ENCODE assay signal across 1 cellular context in the genomic region with DNA sequence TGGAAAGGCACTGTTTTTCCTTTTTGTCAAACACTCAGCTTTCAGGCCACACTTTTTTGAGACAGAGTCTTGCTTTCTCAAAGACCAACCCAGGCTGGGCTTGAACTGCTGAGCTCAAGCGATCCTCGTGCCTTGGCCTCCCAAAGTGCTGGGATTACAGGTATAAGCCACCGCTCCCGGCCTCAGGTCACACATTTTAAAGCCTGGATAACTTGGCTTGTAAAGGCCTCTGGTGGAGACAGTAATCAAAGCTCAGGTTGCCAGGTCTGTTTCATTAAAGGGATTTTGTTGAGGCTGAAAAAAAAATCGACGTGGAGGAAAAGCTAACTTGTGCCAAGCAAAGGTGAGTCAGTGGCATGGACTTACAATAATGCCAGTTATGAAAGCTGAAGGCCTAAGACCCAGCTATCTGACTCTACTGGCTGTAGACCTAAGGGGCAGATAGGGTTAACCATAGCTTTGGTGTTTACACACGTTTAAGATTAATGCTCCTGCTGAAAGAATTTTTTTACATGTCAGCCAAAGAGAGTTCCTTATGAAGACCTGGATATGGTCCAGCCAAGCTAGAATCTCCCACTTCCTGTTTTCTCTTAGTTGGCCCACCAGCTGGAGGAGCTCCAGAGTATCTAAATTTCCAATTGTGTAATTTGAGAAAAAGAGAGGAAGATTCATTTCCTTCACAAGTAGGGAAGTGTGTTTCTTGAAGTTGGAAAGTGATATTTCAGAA.
TF ChIP-seq lines count a peak whose summit lies in the region.

No MANE protein-coding gene starts in this region.

TF ChIP-seq in HepG2, 621 proteins besides CTCF, POLR2A, EP300 and RAD21 (continued from another document and continues in another):
- TF ChIP-seq, protein P1, sequence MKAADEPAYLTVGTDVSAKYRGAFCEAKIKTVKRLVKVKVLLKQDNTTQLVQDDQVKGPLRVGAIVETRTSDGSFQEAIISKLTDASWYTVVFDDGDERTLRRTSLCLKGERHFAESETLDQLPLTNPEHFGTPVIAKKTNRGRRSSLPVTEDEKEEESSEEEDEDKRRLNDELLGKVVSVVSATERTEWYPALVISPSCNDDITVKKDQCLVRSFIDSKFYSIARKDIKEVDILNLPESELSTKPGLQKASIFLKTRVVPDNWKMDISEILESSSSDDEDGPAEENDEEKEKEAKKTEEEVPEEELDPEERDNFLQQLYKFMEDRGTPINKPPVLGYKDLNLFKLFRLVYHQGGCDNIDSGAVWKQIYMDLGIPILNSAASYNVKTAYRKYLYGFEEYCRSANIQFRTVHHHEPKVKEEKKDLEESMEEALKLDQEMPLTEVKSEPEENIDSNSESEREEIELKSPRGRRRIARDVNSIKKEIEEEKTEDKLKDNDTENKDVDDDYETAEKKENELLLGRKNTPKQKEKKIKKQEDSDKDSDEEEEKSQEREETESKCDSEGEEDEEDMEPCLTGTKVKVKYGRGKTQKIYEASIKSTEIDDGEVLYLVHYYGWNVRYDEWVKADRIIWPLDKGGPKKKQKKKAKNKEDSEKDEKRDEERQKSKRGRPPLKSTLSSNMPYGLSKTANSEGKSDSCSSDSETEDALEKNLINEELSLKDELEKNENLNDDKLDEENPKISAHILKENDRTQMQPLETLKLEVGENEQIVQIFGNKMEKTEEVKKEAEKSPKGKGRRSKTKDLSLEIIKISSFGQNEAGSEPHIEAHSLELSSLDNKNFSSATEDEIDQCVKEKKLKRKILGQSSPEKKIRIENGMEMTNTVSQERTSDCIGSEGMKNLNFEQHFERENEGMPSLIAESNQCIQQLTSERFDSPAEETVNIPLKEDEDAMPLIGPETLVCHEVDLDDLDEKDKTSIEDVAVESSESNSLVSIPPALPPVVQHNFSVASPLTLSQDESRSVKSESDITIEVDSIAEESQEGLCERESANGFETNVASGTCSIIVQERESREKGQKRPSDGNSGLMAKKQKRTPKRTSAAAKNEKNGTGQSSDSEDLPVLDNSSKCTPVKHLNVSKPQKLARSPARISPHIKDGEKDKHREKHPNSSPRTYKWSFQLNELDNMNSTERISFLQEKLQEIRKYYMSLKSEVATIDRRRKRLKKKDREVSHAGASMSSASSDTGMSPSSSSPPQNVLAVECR (CRISPR knock-in tag; IDR thresholded peaks at IDR 0.05; ENCODE audit: borderline replicate concordance), result no peak
- TF ChIP-seq TBP (CRISPR knock-in tag; IDR thresholded peaks at IDR 0.05), result no peak
- no peak for TF ChIP-seq ARID2 (CRISPR knock-in tag; IDR thresholded peaks at IDR 0.05; ENCODE audit: borderline replicate concordance)
- TF ChIP-seq ARNTL (CRISPR knock-in tag; IDR thresholded peaks at IDR 0.05), result no peak
- no peak for TF ChIP-seq ZNF160 (CRISPR knock-in tag; IDR thresholded peaks at IDR 0.05)
- TF ChIP-seq, protein P2, sequence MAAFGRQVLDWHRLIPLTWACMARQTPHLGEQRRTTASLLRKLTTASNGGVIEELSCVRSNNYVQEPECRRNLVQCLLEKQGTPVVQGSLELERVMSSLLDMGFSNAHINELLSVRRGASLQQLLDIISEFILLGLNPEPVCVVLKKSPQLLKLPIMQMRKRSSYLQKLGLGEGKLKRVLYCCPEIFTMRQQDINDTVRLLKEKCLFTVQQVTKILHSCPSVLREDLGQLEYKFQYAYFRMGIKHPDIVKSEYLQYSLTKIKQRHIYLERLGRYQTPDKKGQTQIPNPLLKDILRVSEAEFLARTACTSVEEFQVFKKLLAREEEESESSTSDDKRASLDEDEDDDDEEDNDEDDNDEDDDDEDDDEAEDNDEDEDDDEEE (CRISPR knock-in tag; IDR thresholded peaks at IDR 0.05), result no peak
- TF ChIP-seq GATAD2A (CRISPR knock-in tag; IDR thresholded peaks at IDR 0.05), result peak; percentile 69
- TF ChIP-seq, protein P3, sequence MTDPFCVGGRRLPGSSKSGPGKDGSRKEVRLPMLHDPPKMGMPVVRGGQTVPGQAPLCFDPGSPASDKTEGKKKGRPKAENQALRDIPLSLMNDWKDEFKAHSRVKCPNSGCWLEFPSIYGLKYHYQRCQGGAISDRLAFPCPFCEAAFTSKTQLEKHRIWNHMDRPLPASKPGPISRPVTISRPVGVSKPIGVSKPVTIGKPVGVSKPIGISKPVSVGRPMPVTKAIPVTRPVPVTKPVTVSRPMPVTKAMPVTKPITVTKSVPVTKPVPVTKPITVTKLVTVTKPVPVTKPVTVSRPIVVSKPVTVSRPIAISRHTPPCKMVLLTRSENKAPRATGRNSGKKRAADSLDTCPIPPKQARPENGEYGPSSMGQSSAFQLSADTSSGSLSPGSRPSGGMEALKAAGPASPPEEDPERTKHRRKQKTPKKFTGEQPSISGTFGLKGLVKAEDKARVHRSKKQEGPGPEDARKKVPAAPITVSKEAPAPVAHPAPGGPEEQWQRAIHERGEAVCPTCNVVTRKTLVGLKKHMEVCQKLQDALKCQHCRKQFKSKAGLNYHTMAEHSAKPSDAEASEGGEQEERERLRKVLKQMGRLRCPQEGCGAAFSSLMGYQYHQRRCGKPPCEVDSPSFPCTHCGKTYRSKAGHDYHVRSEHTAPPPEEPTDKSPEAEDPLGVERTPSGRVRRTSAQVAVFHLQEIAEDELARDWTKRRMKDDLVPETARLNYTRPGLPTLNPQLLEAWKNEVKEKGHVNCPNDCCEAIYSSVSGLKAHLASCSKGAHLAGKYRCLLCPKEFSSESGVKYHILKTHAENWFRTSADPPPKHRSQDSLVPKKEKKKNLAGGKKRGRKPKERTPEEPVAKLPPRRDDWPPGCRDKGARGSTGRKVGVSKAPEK (CRISPR knock-in tag; IDR thresholded peaks at IDR 0.05; ENCODE audit: borderline replicate concordance), result no peak
- no peak; the same call in 1 of the 2 replicates for TF ChIP-seq ZNF792 (CRISPR knock-in tag; IDR thresholded peaks at IDR 0.05)
- no peak for TF ChIP-seq ZNF253 (CRISPR knock-in tag; IDR thresholded peaks at IDR 0.05; ENCODE audit: borderline replicate concordance)
- peak; percentile 96 for TF ChIP-seq ZNF652 (CRISPR knock-in tag; IDR thresholded peaks at IDR 0.05; ENCODE audit: borderline replicate concordance, low read depth)
- TF ChIP-seq, protein P4, sequence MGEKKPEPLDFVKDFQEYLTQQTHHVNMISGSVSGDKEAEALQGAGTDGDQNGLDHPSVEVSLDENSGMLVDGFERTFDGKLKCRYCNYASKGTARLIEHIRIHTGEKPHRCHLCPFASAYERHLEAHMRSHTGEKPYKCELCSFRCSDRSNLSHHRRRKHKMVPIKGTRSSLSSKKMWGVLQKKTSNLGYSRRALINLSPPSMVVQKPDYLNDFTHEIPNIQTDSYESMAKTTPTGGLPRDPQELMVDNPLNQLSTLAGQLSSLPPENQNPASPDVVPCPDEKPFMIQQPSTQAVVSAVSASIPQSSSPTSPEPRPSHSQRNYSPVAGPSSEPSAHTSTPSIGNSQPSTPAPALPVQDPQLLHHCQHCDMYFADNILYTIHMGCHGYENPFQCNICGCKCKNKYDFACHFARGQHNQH (CRISPR knock-in tag; IDR thresholded peaks at IDR 0.05), result no peak
- TF ChIP-seq, protein P5, sequence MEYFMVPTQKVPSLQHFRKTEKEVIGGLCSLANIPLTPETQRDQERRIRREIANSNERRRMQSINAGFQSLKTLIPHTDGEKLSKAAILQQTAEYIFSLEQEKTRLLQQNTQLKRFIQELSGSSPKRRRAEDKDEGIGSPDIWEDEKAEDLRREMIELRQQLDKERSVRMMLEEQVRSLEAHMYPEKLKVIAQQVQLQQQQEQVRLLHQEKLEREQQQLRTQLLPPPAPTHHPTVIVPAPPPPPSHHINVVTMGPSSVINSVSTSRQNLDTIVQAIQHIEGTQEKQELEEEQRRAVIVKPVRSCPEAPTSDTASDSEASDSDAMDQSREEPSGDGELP (IDR thresholded peaks at IDR 0.05; ENCODE audit: borderline replicate concordance, low read depth), result peak; percentile 76
- no peak for TF ChIP-seq ATF7 (IDR thresholded peaks at IDR 0.05)
- TF ChIP-seq ATF7 (CRISPR knock-in tag; IDR thresholded peaks at IDR 0.05), result no peak
- TF ChIP-seq, protein P6, sequence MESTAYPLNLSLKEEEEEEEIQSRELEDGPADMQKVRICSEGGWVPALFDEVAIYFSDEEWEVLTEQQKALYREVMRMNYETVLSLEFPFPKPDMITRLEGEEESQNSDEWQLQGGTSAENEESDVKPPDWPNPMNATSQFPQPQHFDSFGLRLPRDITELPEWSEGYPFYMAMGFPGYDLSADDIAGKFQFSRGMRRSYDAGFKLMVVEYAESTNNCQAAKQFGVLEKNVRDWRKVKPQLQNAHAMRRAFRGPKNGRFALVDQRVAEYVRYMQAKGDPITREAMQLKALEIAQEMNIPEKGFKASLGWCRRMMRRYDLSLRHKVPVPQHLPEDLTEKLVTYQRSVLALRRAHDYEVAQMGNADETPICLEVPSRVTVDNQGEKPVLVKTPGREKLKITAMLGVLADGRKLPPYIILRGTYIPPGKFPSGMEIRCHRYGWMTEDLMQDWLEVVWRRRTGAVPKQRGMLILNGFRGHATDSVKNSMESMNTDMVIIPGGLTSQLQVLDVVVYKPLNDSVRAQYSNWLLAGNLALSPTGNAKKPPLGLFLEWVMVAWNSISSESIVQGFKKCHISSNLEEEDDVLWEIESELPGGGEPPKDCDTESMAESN (CRISPR knock-in tag; conservative IDR thresholded peaks at IDR 0.05), result no peak
- TF ChIP-seq PITX1 (CRISPR knock-in tag; IDR thresholded peaks at IDR 0.05), result no peak
- TF ChIP-seq, protein P7, sequence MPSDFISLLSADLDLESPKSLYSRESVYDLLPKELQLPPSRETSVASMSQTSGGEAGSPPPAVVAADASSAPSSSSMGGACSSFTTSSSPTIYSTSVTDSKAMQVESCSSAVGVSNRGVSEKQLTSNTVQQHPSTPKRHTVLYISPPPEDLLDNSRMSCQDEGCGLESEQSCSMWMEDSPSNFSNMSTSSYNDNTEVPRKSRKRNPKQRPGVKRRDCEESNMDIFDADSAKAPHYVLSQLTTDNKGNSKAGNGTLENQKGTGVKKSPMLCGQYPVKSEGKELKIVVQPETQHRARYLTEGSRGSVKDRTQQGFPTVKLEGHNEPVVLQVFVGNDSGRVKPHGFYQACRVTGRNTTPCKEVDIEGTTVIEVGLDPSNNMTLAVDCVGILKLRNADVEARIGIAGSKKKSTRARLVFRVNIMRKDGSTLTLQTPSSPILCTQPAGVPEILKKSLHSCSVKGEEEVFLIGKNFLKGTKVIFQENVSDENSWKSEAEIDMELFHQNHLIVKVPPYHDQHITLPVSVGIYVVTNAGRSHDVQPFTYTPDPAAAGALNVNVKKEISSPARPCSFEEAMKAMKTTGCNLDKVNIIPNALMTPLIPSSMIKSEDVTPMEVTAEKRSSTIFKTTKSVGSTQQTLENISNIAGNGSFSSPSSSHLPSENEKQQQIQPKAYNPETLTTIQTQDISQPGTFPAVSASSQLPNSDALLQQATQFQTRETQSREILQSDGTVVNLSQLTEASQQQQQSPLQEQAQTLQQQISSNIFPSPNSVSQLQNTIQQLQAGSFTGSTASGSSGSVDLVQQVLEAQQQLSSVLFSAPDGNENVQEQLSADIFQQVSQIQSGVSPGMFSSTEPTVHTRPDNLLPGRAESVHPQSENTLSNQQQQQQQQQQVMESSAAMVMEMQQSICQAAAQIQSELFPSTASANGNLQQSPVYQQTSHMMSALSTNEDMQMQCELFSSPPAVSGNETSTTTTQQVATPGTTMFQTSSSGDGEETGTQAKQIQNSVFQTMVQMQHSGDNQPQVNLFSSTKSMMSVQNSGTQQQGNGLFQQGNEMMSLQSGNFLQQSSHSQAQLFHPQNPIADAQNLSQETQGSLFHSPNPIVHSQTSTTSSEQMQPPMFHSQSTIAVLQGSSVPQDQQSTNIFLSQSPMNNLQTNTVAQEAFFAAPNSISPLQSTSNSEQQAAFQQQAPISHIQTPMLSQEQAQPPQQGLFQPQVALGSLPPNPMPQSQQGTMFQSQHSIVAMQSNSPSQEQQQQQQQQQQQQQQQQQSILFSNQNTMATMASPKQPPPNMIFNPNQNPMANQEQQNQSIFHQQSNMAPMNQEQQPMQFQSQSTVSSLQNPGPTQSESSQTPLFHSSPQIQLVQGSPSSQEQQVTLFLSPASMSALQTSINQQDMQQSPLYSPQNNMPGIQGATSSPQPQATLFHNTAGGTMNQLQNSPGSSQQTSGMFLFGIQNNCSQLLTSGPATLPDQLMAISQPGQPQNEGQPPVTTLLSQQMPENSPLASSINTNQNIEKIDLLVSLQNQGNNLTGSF (CRISPR knock-in tag; IDR thresholded peaks at IDR 0.05), result no peak
- TF ChIP-seq, protein P8, sequence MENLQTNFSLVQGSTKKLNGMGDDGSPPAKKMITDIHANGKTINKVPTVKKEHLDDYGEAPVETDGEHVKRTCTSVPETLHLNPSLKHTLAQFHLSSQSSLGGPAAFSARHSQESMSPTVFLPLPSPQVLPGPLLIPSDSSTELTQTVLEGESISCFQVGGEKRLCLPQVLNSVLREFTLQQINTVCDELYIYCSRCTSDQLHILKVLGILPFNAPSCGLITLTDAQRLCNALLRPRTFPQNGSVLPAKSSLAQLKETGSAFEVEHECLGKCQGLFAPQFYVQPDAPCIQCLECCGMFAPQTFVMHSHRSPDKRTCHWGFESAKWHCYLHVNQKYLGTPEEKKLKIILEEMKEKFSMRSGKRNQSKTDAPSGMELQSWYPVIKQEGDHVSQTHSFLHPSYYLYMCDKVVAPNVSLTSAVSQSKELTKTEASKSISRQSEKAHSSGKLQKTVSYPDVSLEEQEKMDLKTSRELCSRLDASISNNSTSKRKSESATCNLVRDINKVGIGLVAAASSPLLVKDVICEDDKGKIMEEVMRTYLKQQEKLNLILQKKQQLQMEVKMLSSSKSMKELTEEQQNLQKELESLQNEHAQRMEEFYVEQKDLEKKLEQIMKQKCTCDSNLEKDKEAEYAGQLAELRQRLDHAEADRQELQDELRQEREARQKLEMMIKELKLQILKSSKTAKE (CRISPR knock-in tag; IDR thresholded peaks at IDR 0.05; ENCODE audit: borderline replicate concordance), result no peak
- 0 out of 2 replicates have a peak, but pooled peaks have one; percentile 54 for TF ChIP-seq ZMAT3 (CRISPR knock-in tag; conservative IDR thresholded peaks at IDR 0.05)
- no peak for TF ChIP-seq ZNF547 (CRISPR knock-in tag; IDR thresholded peaks at IDR 0.05)
- no peak for TF ChIP-seq ZNF296 (CRISPR knock-in tag; conservative IDR thresholded peaks at IDR 0.05)
- TF ChIP-seq GATAD1 (CRISPR knock-in tag; IDR thresholded peaks at IDR 0.05), result no peak
- TF ChIP-seq GABPA (IDR thresholded peaks at IDR 0.05; ENCODE audit: low read depth, low read length), result no peak
- peak; percentile 71 for TF ChIP-seq GABPA (CRISPR knock-in tag; IDR thresholded peaks at IDR 0.05; ENCODE audit: low read depth)
- no peak for TF ChIP-seq ZNF615 (CRISPR knock-in tag; IDR thresholded peaks at IDR 0.05; ENCODE audit: borderline replicate concordance)
- no peak for TF ChIP-seq HOXA5 (CRISPR knock-in tag; IDR thresholded peaks at IDR 0.05)
- TF ChIP-seq, protein P9, sequence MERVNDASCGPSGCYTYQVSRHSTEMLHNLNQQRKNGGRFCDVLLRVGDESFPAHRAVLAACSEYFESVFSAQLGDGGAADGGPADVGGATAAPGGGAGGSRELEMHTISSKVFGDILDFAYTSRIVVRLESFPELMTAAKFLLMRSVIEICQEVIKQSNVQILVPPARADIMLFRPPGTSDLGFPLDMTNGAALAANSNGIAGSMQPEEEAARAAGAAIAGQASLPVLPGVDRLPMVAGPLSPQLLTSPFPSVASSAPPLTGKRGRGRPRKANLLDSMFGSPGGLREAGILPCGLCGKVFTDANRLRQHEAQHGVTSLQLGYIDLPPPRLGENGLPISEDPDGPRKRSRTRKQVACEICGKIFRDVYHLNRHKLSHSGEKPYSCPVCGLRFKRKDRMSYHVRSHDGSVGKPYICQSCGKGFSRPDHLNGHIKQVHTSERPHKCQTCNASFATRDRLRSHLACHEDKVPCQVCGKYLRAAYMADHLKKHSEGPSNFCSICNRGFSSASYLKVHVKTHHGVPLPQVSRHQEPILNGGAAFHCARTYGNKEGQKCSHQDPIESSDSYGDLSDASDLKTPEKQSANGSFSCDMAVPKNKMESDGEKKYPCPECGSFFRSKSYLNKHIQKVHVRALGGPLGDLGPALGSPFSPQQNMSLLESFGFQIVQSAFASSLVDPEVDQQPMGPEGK (CRISPR knock-in tag; IDR thresholded peaks at IDR 0.05), result no peak
- TF ChIP-seq HNF4A (CRISPR knock-in tag; IDR thresholded peaks at IDR 0.05), result no peak
- no peak for TF ChIP-seq ZNF33A (CRISPR knock-in tag; IDR thresholded peaks at IDR 0.05; ENCODE audit: borderline replicate concordance)
